In genomic region chr6:135351635-135352034, GRCh38 we compare ENCODE assay signal across 36 cellular contexts.
"Had no signal": no experiment of that assay in that cellular context is flagged by ENCODE, and none has a peak within 500 bp of the region (broad histone marks: within the 10 kb centered on the region; RNA-seq: fewer than 3 reads in every experiment).

No MANE protein-coding gene starts in this region.

- H3K9me3 ChIP-seq: adrenal gland, body of pancreas, breast epithelium had no signal

- H3K4me1 Mint-ChIP-seq: activated B cell treated with CpG ODN at 0.5 μM for 24 hours; activated T-helper 17 cell treated with anti-CD3 and anti-CD28 coated beads, Interleukin-2, amount 50 U/mL, for 72 hours had no signal

- H3K4me3 Mint-ChIP-seq: activated B cell treated with CpG ODN at 0.5 μM for 24 hours; activated CD4-positive, alpha-beta memory T cell treated with anti-CD3 and anti-CD28 coated beads for 36 hours; activated CD4-positive, alpha-beta T cell treated with anti-CD3 and anti-CD28 coated beads, Interleukin-2, amount 10 ng/mL, durations not matched to agents 24 days and 14 days; activated CD8-positive, alpha-beta T cell treated with anti-CD3 and anti-CD28 coated beads for 36 hours; activated naive CD4-positive, alpha-beta T cell treated with anti-CD3 and anti-CD28 coated beads for 36 hours; activated naive CD8-positive, alpha-beta T cell treated with anti-CD3 and anti-CD28 coated beads for 36 hours; activated T-cell treated with anti-CD3 and anti-CD28 coated beads, Interleukin-2, amount 50 U/mL, for 4 hours; activated T-cell treated with anti-CD3 and anti-CD28 coated beads, Interleukin-2, amount 50 U/mL, for 72 hours; activated T-helper 1 cell treated with anti-CD3 and anti-CD28 coated beads, Interleukin-12 subunit alpha, Interleukin-12 subunit beta, Interleukin-2, Interleukin-4 antibody, amounts not matched to agents 30 ng/mL and 10 ng/mL and 1 ng/mL, durations not matched to agents 14 hours and 24 hours and 36 hours; activated T-helper 17 cell treated with anti-CD3 and anti-CD28 coated beads, Interleukin-2, amount 50 U/mL, for 72 hours; T-helper 1 cell treated with Interleukin-12 subunit alpha and Interleukin-12 subunit beta and Interleukin-4 antibody, amounts not matched to agents 30 μg/mL and 1 μg/mL, for 36 hours; T-helper 2 cell treated with Interferon-gamma antibody and Interleukin-4, amounts not matched to agents 5 μg/mL and 100 μg/mL, for 36 hours had no signal

- ATAC-seq: activated CD8-positive, alpha-beta T cell treated with anti-CD3 and anti-CD28 coated beads for 36 hours; activated naive CD4-positive, alpha-beta T cell treated with anti-CD3 and anti-CD28 coated beads, Interleukin-2, amount 50 U/mL, for 72 hours; activated T-cell treated with anti-CD3 and anti-CD28 coated beads, Interleukin-2, amount 50 U/mL, for 4 hours; activated T-cell treated with anti-CD3 and anti-CD28 coated beads, Interleukin-2, amount 50 U/mL, for 72 hours; activated T-helper 17 cell treated with anti-CD3 and anti-CD28 coated beads, Interleukin-2, amount 50 U/mL, for 72 hours; body of pancreas had no signal

- DNase-seq: activated B cell treated with CpG ODN at 0.5 μM for 24 hours; activated CD4-positive, alpha-beta memory T cell treated with anti-CD3 and anti-CD28 coated beads for 36 hours; activated CD4-positive, alpha-beta T cell treated with anti-CD3 and anti-CD28 coated beads for 4 hours; activated CD4-positive, alpha-beta T cell treated with anti-CD3 and anti-CD28 coated beads, Interleukin-2, amount 10 ng/mL, durations not matched to agents 24 days and 14 days; activated CD4-positive, alpha-beta T cell treated with anti-CD3 and anti-CD28 coated beads, Interleukin-2, amount 50 U/mL, for 1 hour; activated CD4-positive, alpha-beta T cell treated with anti-CD3 and anti-CD28 coated beads, Interleukin-2, amount 50 U/mL, for 4 hours; activated CD4-positive, CD25-positive, alpha-beta regulatory T cell treated with anti-CD3 and anti-CD28 coated beads, Interleukin-2, amount 50 U/mL, for 72 hours; activated CD8-positive, alpha-beta memory T cell treated with anti-CD3 and anti-CD28 coated beads, Interleukin-2, amount 50 U/mL, for 4 hours; activated CD8-positive, alpha-beta T cell treated with anti-CD3 and anti-CD28 coated beads for 36 hours; activated effector memory CD4-positive, alpha-beta T cell treated with anti-CD3 and anti-CD28 coated beads, Interleukin-2, amount 50 U/mL, for 16 hours; activated gamma-delta T cell treated with Interleukin-2 at 50 U/mL for 16 hours; activated naive CD4-positive, alpha-beta T cell; activated naive CD4-positive, alpha-beta T cell treated with anti-CD3 and anti-CD28 coated beads for 36 hours; activated naive CD4-positive, alpha-beta T cell treated with anti-CD3 and anti-CD28 coated beads, Interleukin-2, amount 50 U/mL, for 16 hours; activated naive CD8-positive, alpha-beta T cell treated with anti-CD3 and anti-CD28 coated beads for 36 hours; activated T-cell treated with anti-CD3 and anti-CD28 coated beads for 4 hours; activated T-cell treated with anti-CD3 and anti-CD28 coated beads, Interleukin-2, amount 50 U/mL, for 1 hour; activated T-cell treated with anti-CD3 and anti-CD28 coated beads, Interleukin-2, amount 50 U/mL, for 4 hours; activated T-cell treated with anti-CD3 and anti-CD28 coated beads, Interleukin-2, amount 50 U/mL, for 72 hours; adrenal gland; amniotic stem cell; aorta; body of pancreas; brain microvascular endothelial cell; central memory CD4-positive, alpha-beta T cell; T-helper 2 cell; T-helper 9 cell had no signal

- H3K27ac Mint-ChIP-seq: activated B cell treated with CpG ODN at 0.5 μM for 24 hours; activated CD4-positive, alpha-beta memory T cell treated with anti-CD3 and anti-CD28 coated beads for 36 hours; activated CD4-positive, alpha-beta T cell treated with anti-CD3 and anti-CD28 coated beads, Interleukin-2, amount 10 ng/mL, durations not matched to agents 24 days and 14 days; activated CD8-positive, alpha-beta T cell treated with anti-CD3 and anti-CD28 coated beads for 36 hours; activated naive CD4-positive, alpha-beta T cell treated with anti-CD3 and anti-CD28 coated beads for 36 hours; activated naive CD4-positive, alpha-beta T cell treated with anti-CD3 and anti-CD28 coated beads, Interleukin-2, amount 50 U/mL, for 72 hours; activated naive CD8-positive, alpha-beta T cell treated with anti-CD3 and anti-CD28 coated beads for 36 hours; activated T-cell treated with anti-CD3 and anti-CD28 coated beads, Interleukin-2, amount 50 U/mL, for 72 hours; activated T-helper 1 cell treated with anti-CD3 and anti-CD28 coated beads, Interleukin-12 subunit alpha, Interleukin-12 subunit beta, Interleukin-2, Interleukin-4 antibody, amounts not matched to agents 30 ng/mL and 10 ng/mL and 1 ng/mL, durations not matched to agents 14 hours and 24 hours and 36 hours; activated T-helper 17 cell treated with anti-CD3 and anti-CD28 coated beads, Interleukin-2, amount 50 U/mL, for 72 hours; T-helper 1 cell treated with Interleukin-12 subunit alpha and Interleukin-12 subunit beta and Interleukin-4 antibody, amounts not matched to agents 30 μg/mL and 1 μg/mL, for 36 hours; T-helper 2 cell treated with Interferon-gamma antibody and Interleukin-4, amounts not matched to agents 5 μg/mL and 100 μg/mL, for 36 hours had no signal

- H3K4me3 ChIP-seq: adrenal gland, body of pancreas, breast epithelium had no signal

- FAIRE-seq: astrocyte, TTC549 had no signal

- H3K36me3 ChIP-seq: adrenal gland, brain microvascular endothelial cell, breast epithelium had no signal

- H3K9me3 Mint-ChIP-seq: activated B cell treated with CpG ODN at 0.5 μM for 24 hours; activated CD4-positive, alpha-beta memory T cell treated with anti-CD3 and anti-CD28 coated beads for 36 hours; activated CD4-positive, alpha-beta T cell treated with anti-CD3 and anti-CD28 coated beads, Interleukin-2, amount 10 ng/mL, durations not matched to agents 24 days and 14 days; activated CD8-positive, alpha-beta T cell treated with anti-CD3 and anti-CD28 coated beads for 36 hours; activated naive CD4-positive, alpha-beta T cell treated with anti-CD3 and anti-CD28 coated beads for 36 hours; activated naive CD4-positive, alpha-beta T cell treated with anti-CD3 and anti-CD28 coated beads, Interleukin-2, amount 50 U/mL, for 72 hours; activated naive CD8-positive, alpha-beta T cell treated with anti-CD3 and anti-CD28 coated beads for 36 hours; activated T-cell treated with anti-CD3 and anti-CD28 coated beads, Interleukin-2, amount 50 U/mL, for 4 hours; activated T-cell treated with anti-CD3 and anti-CD28 coated beads, Interleukin-2, amount 50 U/mL, for 72 hours; activated T-helper 1 cell treated with anti-CD3 and anti-CD28 coated beads, Interleukin-12 subunit alpha, Interleukin-12 subunit beta, Interleukin-2, Interleukin-4 antibody, amounts not matched to agents 30 ng/mL and 10 ng/mL and 1 ng/mL, durations not matched to agents 14 hours and 24 hours and 36 hours; activated T-helper 17 cell treated with anti-CD3 and anti-CD28 coated beads, Interleukin-2, amount 50 U/mL, for 72 hours; T-helper 1 cell treated with Interleukin-12 subunit alpha and Interleukin-12 subunit beta and Interleukin-4 antibody, amounts not matched to agents 30 μg/mL and 1 μg/mL, for 36 hours; T-helper 2 cell treated with Interferon-gamma antibody and Interleukin-4, amounts not matched to agents 5 μg/mL and 100 μg/mL, for 36 hours had no signal

- H3K27me3 Mint-ChIP-seq: activated B cell treated with CpG ODN at 0.5 μM for 24 hours; activated CD4-positive, alpha-beta memory T cell treated with anti-CD3 and anti-CD28 coated beads for 36 hours; activated CD4-positive, alpha-beta T cell treated with anti-CD3 and anti-CD28 coated beads, Interleukin-2, amount 10 ng/mL, durations not matched to agents 24 days and 14 days; activated CD8-positive, alpha-beta T cell treated with anti-CD3 and anti-CD28 coated beads for 36 hours; activated naive CD8-positive, alpha-beta T cell treated with anti-CD3 and anti-CD28 coated beads for 36 hours; activated T-helper 17 cell treated with anti-CD3 and anti-CD28 coated beads, Interleukin-2, amount 50 U/mL, for 72 hours had no signal

- H3K4me1 ChIP-seq: adrenal gland, body of pancreas, breast epithelium had no signal

- H3K27me3 ChIP-seq: adrenal gland, body of pancreas, brain microvascular endothelial cell, breast epithelium had no signal

- H3K27ac ChIP-seq: adrenal gland, body of pancreas, brain microvascular endothelial cell, breast epithelium, VCaP had no signal
